Comparison of ENCODE assay signal across 1 cellular context in the genomic region with DNA sequence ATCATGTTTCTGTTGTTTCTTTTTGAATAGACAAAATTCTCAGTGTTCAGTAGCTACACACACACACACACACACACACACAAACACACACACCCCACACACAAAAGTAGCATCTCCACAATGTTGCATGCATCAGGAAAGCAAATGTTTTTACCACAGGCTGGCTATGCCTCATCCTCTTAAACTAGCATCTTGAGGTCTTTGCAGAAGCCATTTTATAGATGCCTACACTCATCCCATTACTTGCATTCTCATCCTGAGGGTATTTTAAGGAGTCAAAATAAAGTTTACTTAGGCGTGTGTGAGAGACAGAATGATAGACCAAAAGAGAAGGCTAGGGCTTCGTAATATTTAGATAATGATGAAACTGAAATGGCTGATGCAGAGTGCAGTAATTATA.
TF ChIP-seq lines count a peak whose summit lies in the region.

No MANE protein-coding gene starts in this region.

TF ChIP-seq in GM23338, 12 proteins besides CTCF, POLR2A, EP300 and RAD21 (continued from another document):
- TF ChIP-seq, protein P1, sequence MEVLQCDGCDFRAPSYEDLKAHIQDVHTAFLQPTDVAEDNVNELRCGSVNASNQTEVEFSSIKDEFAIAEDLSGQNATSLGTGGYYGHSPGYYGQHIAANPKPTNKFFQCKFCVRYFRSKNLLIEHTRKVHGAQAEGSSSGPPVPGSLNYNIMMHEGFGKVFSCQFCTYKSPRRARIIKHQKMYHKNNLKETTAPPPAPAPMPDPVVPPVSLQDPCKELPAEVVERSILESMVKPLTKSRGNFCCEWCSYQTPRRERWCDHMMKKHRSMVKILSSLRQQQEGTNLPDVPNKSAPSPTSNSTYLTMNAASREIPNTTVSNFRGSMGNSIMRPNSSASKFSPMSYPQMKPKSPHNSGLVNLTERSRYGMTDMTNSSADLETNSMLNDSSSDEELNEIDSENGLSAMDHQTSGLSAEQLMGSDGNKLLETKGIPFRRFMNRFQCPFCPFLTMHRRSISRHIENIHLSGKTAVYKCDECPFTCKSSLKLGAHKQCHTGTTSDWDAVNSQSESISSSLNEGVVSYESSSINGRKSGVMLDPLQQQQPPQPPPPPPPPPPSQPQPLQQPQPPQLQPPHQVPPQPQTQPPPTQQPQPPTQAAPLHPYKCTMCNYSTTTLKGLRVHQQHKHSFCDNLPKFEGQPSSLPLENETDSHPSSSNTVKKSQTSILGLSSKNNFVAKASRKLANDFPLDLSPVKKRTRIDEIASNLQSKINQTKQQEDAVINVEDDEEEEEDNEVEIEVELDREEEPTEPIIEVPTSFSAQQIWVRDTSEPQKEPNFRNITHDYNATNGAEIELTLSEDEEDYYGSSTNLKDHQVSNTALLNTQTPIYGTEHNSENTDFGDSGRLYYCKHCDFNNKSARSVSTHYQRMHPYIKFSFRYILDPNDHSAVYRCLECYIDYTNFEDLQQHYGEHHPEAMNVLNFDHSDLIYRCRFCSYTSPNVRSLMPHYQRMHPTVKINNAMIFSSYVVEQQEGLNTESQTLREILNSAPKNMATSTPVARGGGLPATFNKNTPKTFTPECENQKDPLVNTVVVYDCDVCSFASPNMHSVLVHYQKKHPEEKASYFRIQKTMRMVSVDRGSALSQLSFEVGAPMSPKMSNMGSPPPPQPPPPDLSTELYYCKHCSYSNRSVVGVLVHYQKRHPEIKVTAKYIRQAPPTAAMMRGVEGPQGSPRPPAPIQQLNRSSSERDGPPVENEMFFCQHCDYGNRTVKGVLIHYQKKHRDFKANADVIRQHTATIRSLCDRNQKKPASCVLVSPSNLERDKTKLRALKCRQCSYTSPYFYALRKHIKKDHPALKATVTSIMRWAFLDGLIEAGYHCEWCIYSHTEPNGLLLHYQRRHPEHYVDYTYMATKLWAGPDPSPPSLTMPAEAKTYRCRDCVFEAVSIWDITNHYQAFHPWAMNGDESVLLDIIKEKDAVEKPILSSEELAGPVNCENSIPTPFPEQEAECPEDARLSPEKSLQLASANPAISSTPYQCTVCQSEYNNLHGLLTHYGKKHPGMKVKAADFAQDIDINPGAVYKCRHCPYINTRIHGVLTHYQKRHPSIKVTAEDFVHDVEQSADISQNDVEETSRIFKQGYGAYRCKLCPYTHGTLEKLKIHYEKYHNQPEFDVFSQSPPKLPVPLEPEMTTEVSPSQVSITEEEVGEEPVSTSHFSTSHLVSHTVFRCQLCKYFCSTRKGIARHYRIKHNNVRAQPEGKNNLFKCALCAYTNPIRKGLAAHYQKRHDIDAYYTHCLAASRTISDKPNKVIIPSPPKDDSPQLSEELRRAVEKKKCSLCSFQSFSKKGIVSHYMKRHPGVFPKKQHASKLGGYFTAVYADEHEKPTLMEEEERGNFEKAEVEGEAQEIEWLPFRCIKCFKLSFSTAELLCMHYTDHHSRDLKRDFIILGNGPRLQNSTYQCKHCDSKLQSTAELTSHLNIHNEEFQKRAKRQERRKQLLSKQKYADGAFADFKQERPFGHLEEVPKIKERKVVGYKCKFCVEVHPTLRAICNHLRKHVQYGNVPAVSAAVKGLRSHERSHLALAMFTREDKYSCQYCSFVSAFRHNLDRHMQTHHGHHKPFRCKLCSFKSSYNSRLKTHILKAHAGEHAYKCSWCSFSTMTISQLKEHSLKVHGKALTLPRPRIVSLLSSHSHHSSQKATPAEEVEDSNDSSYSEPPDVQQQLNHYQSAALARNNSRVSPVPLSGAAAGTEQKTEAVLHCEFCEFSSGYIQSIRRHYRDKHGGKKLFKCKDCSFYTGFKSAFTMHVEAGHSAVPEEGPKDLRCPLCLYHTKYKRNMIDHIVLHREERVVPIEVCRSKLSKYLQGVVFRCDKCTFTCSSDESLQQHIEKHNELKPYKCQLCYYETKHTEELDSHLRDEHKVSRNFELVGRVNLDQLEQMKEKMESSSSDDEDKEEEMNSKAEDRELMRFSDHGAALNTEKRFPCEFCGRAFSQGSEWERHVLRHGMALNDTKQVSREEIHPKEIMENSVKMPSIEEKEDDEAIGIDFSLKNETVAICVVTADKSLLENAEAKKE (CRISPR knock-in tag; IDR thresholded peaks at IDR 0.05): no peak
- no peak for TF ChIP-seq JUNB (IDR thresholded peaks at IDR 0.05; ENCODE audit: unreplicated experiment)
- no peak for TF ChIP-seq NANOG (IDR thresholded peaks at IDR 0.05; ENCODE audit: borderline replicate concordance)
